7 cellular contexts compared by ENCODE assay signal in genomic region chr14:47785041-47785440, GRCh38.
"Had no signal": no experiment of that assay in that cellular context is flagged by ENCODE, and none has a peak within 500 bp of the region (broad histone marks: within the 10 kb centered on the region; RNA-seq: fewer than 3 reads in every experiment).

No MANE protein-coding gene starts in this region.

- H3K4me3 ChIP-seq: GM23338 had no signal

- H3K4me1 Mint-ChIP-seq: H9 had no signal

- H3K27ac Mint-ChIP-seq: GM23338, H9 had no signal

- H3K9me3 Mint-ChIP-seq: GM23338 had no signal

- FAIRE-seq: H1, H54, HTR-8/SVneo had no signal

- DNase-seq: H9, HCEC 1CT, IMR-90 had no signal

- H3K4me2 ChIP-seq: GM23338 had no signal

- H2AFZ ChIP-seq: GM23338 had no signal

- ATAC-seq: GM23338 had no signal

- H3K4me3 Mint-ChIP-seq: GM23338, H9 had no signal
